ENCODE assay signal across 19 cellular contexts in the genomic region with DNA sequence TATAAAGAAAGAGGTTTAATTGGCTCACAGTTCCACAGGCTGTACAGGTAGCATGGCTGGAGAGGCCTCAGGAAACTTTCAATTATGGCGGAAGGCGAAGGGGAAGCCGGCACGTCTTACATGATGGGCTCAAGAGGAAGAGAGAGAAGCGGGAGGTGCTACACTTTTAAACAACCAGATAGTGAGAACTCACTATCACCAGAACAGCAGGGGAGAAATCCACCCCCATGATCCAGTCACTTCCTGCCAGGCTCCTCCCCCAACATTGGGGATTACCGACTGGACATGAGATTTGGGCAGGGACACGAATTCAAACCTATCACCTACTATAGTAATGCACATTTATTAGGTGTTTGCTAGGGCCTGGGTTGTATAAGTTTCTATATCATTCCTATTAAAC.
"Had no signal": no experiment of that assay in that cellular context is flagged by ENCODE, and none has a peak within 500 bp of the region (broad histone marks: within the 10 kb centered on the region; RNA-seq: fewer than 3 reads in every experiment).

No MANE protein-coding gene starts in this region.

- H3K27me3 Mint-ChIP-seq: activated naive CD4-positive, alpha-beta T cell treated with anti-CD3 and anti-CD28 coated beads, Interleukin-2, amount 10 ng/mL, durations not matched to agents 7 days and 5 days; dendritic cell treated with granulocyte-macrophage colony-stimulating factor and Interleukin-4, amounts not matched to agents 40 ng/mL and 50 ng/mL, for 4 days; progenitor cell of endocrine pancreas; stimulated activated naive B cell treated with anti-CD40 and anti-IgM and Interleukin-4, amounts not matched to agents 10 μg/mL and 1 μg/mL and 100 μg/mL, for 72 hours; type B pancreatic cell had no signal

- DNase-seq: activated CD8-positive, alpha-beta memory T cell treated with anti-CD3 and anti-CD28 coated beads, Interleukin-2, amount 50 U/mL, for 48 hours; activated effector memory CD4-positive, alpha-beta T cell treated with Interleukin-2 at 50 U/mL for 16 hours; activated naive CD4-positive, alpha-beta T cell treated with anti-CD3 and anti-CD28 coated beads, Interleukin-2, amount 10 ng/mL, durations not matched to agents 7 days and 5 days; activated T-cell treated with anti-CD3 and anti-CD28 coated beads, Interleukin-2, amount 50 U/mL, for 72 hours; amygdala; effector CD4-positive, alpha-beta T cell; foreskin melanocyte; hippocampal formation; left ventricle myocardium inferior; retina; sigmoid colon; SK-N-SH; stimulated activated CD4-positive, alpha-beta T cell treated with anti-CD3 and anti-CD28 coated beads, Interleukin-15, amount 100 ng/mL, for 24 hours; stimulated activated naive B cell treated with anti-CD40 and anti-IgM and Interleukin-4, amounts not matched to agents 10 μg/mL and 1 μg/mL and 100 μg/mL, for 72 hours had no signal

- H3K27ac ChIP-seq: left ventricle myocardium inferior, sigmoid colon had no signal

- ATAC-seq: activated T-cell treated with anti-CD3 and anti-CD28 coated beads, Interleukin-2, amount 50 U/mL, for 72 hours; stimulated activated naive B cell treated with anti-CD40 and anti-IgM and Interleukin-4, amounts not matched to agents 10 μg/mL and 1 μg/mL and 100 μg/mL, for 72 hours had no signal

- H3K9ac ChIP-seq: SK-N-SH had no signal

- H3K4me1 ChIP-seq: left ventricle myocardium inferior, sigmoid colon had no signal

- H3K4me3 Mint-ChIP-seq: activated naive CD4-positive, alpha-beta T cell treated with anti-CD3 and anti-CD28 coated beads, Interleukin-2, amount 10 ng/mL, durations not matched to agents 7 days and 5 days; activated T-cell treated with anti-CD3 and anti-CD28 coated beads, Interleukin-2, amount 50 U/mL, for 72 hours; dendritic cell treated with granulocyte-macrophage colony-stimulating factor and Interleukin-4, amounts not matched to agents 40 ng/mL and 50 ng/mL, for 4 days; nephron; stimulated activated naive B cell treated with anti-CD40 and anti-IgM and Interleukin-4, amounts not matched to agents 10 μg/mL and 1 μg/mL and 100 μg/mL, for 72 hours; type B pancreatic cell had no signal

- H3K27ac Mint-ChIP-seq: activated naive CD4-positive, alpha-beta T cell treated with anti-CD3 and anti-CD28 coated beads, Interleukin-2, amount 10 ng/mL, durations not matched to agents 7 days and 5 days; activated T-cell treated with anti-CD3 and anti-CD28 coated beads, Interleukin-2, amount 50 U/mL, for 72 hours; dendritic cell treated with granulocyte-macrophage colony-stimulating factor and Interleukin-4, amounts not matched to agents 40 ng/mL and 50 ng/mL, for 4 days; nephron; stimulated activated naive B cell treated with anti-CD40 and anti-IgM and Interleukin-4, amounts not matched to agents 10 μg/mL and 1 μg/mL and 100 μg/mL, for 72 hours; type B pancreatic cell had no signal

- H3K9me3 ChIP-seq: left ventricle myocardium inferior, sigmoid colon, SK-N-SH had no signal

- H3K4me1 Mint-ChIP-seq: activated naive CD4-positive, alpha-beta T cell treated with anti-CD3 and anti-CD28 coated beads, Interleukin-2, amount 10 ng/mL, durations not matched to agents 7 days and 5 days; nephron; stimulated activated naive B cell treated with anti-CD40 and anti-IgM and Interleukin-4, amounts not matched to agents 10 μg/mL and 1 μg/mL and 100 μg/mL, for 72 hours had no signal

- H3K4me2 ChIP-seq: SK-N-SH, smooth muscle cell had no signal

- H3K4me3 ChIP-seq: left ventricle myocardium inferior, sigmoid colon, smooth muscle cell had no signal

- H3K9me3 Mint-ChIP-seq: activated naive CD4-positive, alpha-beta T cell treated with anti-CD3 and anti-CD28 coated beads, Interleukin-2, amount 10 ng/mL, durations not matched to agents 7 days and 5 days; activated T-cell treated with anti-CD3 and anti-CD28 coated beads, Interleukin-2, amount 50 U/mL, for 72 hours; nephron; type B pancreatic cell had no signal

- H3K27me3 ChIP-seq: sigmoid colon had no signal
